1 cellular context compared by ENCODE assay signal in genomic region chr1:228082260-228082974, GRCh38.
TF ChIP-seq lines count a peak whose summit lies in the region.

Gene ARF1, plus strand, starts transcription at chr1:228082708. Its CDS starts 14,407 bp downstream, at chr1:228097115.

TF ChIP-seq in HepG2, 621 proteins besides CTCF, POLR2A, EP300 and RAD21 (continued from another document and continues in another):
- TF ChIP-seq HNF1B (CRISPR knock-in tag; IDR thresholded peaks at IDR 0.05) (0 out of 2 replicates have a peak, but pooled peaks have one; percentile 39), ZNF75D (CRISPR knock-in tag; IDR thresholded peaks at IDR 0.05; ENCODE audit: borderline replicate concordance) (no peak; the same call in 1 of the 2 replicates), SOX5 (CRISPR knock-in tag; IDR thresholded peaks at IDR 0.05; ENCODE audit: borderline replicate concordance) (peak; percentile 25; the same call in 1 of the 2 replicates), SP2 (CRISPR knock-in tag; IDR thresholded peaks at IDR 0.05) (no peak), ZNF790 (CRISPR knock-in tag; IDR thresholded peaks at IDR 0.05; ENCODE audit: borderline replicate concordance) (peak; percentile 88; the same call in 1 of the 2 replicates), SMAD3 (CRISPR knock-in tag; IDR thresholded peaks at IDR 0.05) (peak; percentile 81), PAXIP1 (CRISPR knock-in tag; conservative IDR thresholded peaks at IDR 0.05) (0 out of 2 replicates have a peak, but pooled peaks have one; percentile 11), DMAP1 (CRISPR knock-in tag; IDR thresholded peaks at IDR 0.05) (peak; percentile 98), RXRA (CRISPR knock-in tag; IDR thresholded peaks at IDR 0.05) (no peak), ZNF260 (CRISPR knock-in tag; IDR thresholded peaks at IDR 0.05; ENCODE audit: borderline replicate concordance, low read depth) (no peak), ZFYVE20 (CRISPR knock-in tag; IDR thresholded peaks at IDR 0.05; ENCODE audit: borderline replicate concordance, low read depth) (0 out of 2 replicates have a peak, but pooled peaks have one; percentile 18), JUN (CRISPR knock-in tag; IDR thresholded peaks at IDR 0.05) (0 out of 2 replicates have a peak, but pooled peaks have one; percentile 33), SNAPC5 (CRISPR knock-in tag; IDR thresholded peaks at IDR 0.05; ENCODE audit: borderline replicate concordance) (no peak), HNF4A (CRISPR knock-in tag; IDR thresholded peaks at IDR 0.05) (no peak), ZNF331 (CRISPR knock-in tag; IDR thresholded peaks at IDR 0.05) (no peak), CREB1 (IDR thresholded peaks at IDR 0.05) (peak; percentile 85), CREB1 (CRISPR knock-in tag; IDR thresholded peaks at IDR 0.05) (peak; percentile 51; the same call in 1 of the 2 replicates), BRCA1 (CRISPR knock-in tag; IDR thresholded peaks at IDR 0.05) (no peak), ZNF788 (CRISPR knock-in tag; IDR thresholded peaks at IDR 0.05; ENCODE audit: borderline replicate concordance) (0 out of 2 replicates have a peak, but pooled peaks have one; percentile 44), ONECUT2 (CRISPR knock-in tag; IDR thresholded peaks at IDR 0.05) (no peak), PCBP1 (IDR thresholded peaks at IDR 0.05; ENCODE audit: borderline replicate concordance, low read depth, low read length) (no peak), ZBTB42 (CRISPR knock-in tag; IDR thresholded peaks at IDR 0.05) (peak; percentile 76; the same call in 1 of the 2 replicates), MNT (IDR thresholded peaks at IDR 0.05) (no peak), SCMH1 (CRISPR knock-in tag; IDR thresholded peaks at IDR 0.05; ENCODE audit: borderline replicate concordance) (no peak), RFXAP (CRISPR knock-in tag; IDR thresholded peaks at IDR 0.05; ENCODE audit: borderline replicate concordance) (peak; percentile 21; the same call in 1 of the 2 replicates), ZBTB20 (CRISPR knock-in tag; IDR thresholded peaks at IDR 0.05; ENCODE audit: borderline replicate concordance, low read depth) (0 out of 2 replicates have a peak, but pooled peaks have one; percentile 48), ZNF333 (CRISPR knock-in tag; IDR thresholded peaks at IDR 0.05; ENCODE audit: borderline replicate concordance) (peak; percentile 56; the same call in 1 of the 2 replicates), HIC2 (CRISPR knock-in tag; IDR thresholded peaks at IDR 0.05; ENCODE audit: low read depth) (no peak), UBTF (CRISPR knock-in tag; IDR thresholded peaks at IDR 0.05) (no peak), ZNF232 (CRISPR knock-in tag; IDR thresholded peaks at IDR 0.05; ENCODE audit: borderline replicate concordance) (0 out of 2 replicates have a peak, but pooled peaks have one; percentile 67), SIX4 (CRISPR knock-in tag; IDR thresholded peaks at IDR 0.05) (no peak), RBFOX2 (IDR thresholded peaks at IDR 0.05; ENCODE audit: low read depth, low read length) (peak; percentile 95), RFXANK (CRISPR knock-in tag; IDR thresholded peaks at IDR 0.05) (no peak), ZNF44 (CRISPR knock-in tag; IDR thresholded peaks at IDR 0.05) (0 out of 2 replicates have a peak, but pooled peaks have one; percentile 76), RBM22 (optimal IDR thresholded peaks at IDR 0.05; ENCODE audit: low read length) (no peak), NFKB2 (CRISPR knock-in tag; IDR thresholded peaks at IDR 0.05; ENCODE audit: borderline replicate concordance) (peak; percentile 53; the same call in 1 of the 2 replicates), ZNF616 (CRISPR knock-in tag; IDR thresholded peaks at IDR 0.05; ENCODE audit: low read depth) (no peak; the same call in 1 of the 2 replicates), RELA (CRISPR knock-in tag; IDR thresholded peaks at IDR 0.05) (no peak), ZNF432 (CRISPR knock-in tag; IDR thresholded peaks at IDR 0.05; ENCODE audit: borderline replicate concordance) (no peak), KIAA2018 (CRISPR knock-in tag; IDR thresholded peaks at IDR 0.05; ENCODE audit: borderline replicate concordance) (0 out of 2 replicates have a peak, but pooled peaks have one; percentile 53)
